ENCODE assay signal across 9 cellular contexts in the genomic region with DNA sequence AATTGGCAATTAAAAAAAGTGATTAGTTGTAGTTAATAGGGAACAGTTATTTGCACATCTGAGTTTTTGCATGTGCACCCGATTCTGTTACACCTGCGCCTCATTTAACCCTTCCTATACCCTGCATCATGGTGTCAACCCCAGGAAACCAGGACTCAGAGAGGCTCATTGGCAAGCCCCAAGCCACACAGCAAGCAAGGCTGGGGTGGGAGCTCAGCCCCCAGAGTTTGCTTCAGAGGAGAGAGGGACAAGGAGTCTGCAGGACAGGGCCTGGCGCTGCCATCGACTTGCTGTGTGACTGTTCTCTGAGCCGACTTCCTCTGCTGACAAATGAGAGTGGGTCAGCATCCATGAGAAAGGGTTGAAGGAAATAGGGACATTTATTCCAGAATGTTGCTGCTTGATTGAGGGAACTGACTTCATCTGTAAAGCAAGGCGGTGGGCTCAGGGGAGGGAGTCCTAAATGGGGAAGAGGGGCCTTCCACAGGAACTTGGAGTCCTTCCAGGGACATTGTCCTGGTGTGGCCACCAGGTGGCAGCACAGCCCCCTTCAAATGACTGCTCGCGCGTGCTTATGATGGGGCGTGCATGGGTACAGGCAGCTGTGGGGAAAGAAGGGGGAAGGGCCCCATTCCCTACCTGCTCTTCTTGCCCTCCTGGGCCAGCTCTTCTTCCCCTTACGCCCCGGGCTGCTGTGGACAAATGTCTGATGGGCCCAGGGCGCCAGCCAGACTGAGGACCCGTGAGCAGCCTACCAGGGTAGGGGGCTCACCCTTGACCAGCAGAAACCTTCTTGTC. TPM values are rescaled to one million over a fixed set of nuclear protein-coding genes. Genes with fewer than 3 reads are reported as not detected.
DNase-seq lines count a peak whose midpoint lies in the region; ATAC-seq and TF ChIP-seq lines count a peak whose summit lies in the region.
"Had no signal": no experiment of that assay in that cellular context is flagged by ENCODE, and none has a peak within 500 bp of the region (broad histone marks: within the 10 kb centered on the region; RNA-seq: fewer than 3 reads in every experiment).

No MANE protein-coding gene starts in this region.

- DNase-seq in D341Med (ENCODE audit: low spot score): peak; percentile 79
- DNase-seq in LoVo (ENCODE audit: low spot score): peak; percentile 62
- no peak for DNase-seq in RWPE2 (ENCODE audit: low spot score)
- DNase-seq in fibroblast of villous mesenchyme (ENCODE audit: low read depth): peak; percentile 69
- peak; percentile 18 for DNase-seq in occipital lobe (lab: John Stamatoyannopoulos, UW)
- DNase-seq in thyroid gland: peak; percentile 69 to 70

- H3K4me3 Mint-ChIP-seq in activated T-helper 17 cell treated with anti-CD3 and anti-CD28 coated beads, Interleukin-2, amount 50 U/mL, for 72 hours: no peak overlapping the region

- intact Hi-C loops in thyroid gland (cut with DNase I): loop anchor here (5.0 kb wide), 2 partner anchors 143 to 213 kb away; a partner anchor contains a TSS

- H3K4me3 ChIP-seq in RWPE2 (ENCODE audit: severe bottlenecking) (no peak overlapping the region), fibroblast of villous mesenchyme (ENCODE audit: low read depth, low read length) (no peak overlapping the region), thyroid gland (replicated peaks in 1 of 3) (no peak overlapping the region)
- H3K4me3 ChIP-seq: SK-N-MC had no signal

- H3K9me3 ChIP-seq in RWPE2 (ENCODE audit: severe bottlenecking) (no peaks in the 10 kb centered on the region), thyroid gland (no peaks in the 10 kb centered on the region)

- no peaks in the 10 kb centered on the region for H3K36me3 Mint-ChIP-seq in activated T-helper 17 cell treated with anti-CD3 and anti-CD28 coated beads, Interleukin-2, amount 50 U/mL, for 72 hours (ENCODE audit: low read depth)

- TF ChIP-seq CTCF in RWPE2 (IDR thresholded peaks at IDR 0.05; ENCODE audit: poor library complexity, severe bottlenecking): peak; percentile 83
- peak; percentile 83 for TF ChIP-seq CTCF in fibroblast of villous mesenchyme (IDR thresholded peaks at IDR 0.05; ENCODE audit: insufficient read depth, low read depth, low read length)
- TF ChIP-seq CTCF in thyroid gland (IDR thresholded peaks at IDR 0.05): peak; percentile 85 to 95 (median 90)

- H3K36me3 ChIP-seq in RWPE2 (ENCODE audit: low read depth): no peaks in the 10 kb centered on the region
- H3K36me3 ChIP-seq in thyroid gland: no peaks in the 10 kb centered on the region

- ATAC-seq in RWPE2 (ENCODE audit: low read depth) (peak; percentile 22; the same call in 1 of the 3 replicates), HG03469 (IDR thresholded peaks at IDR 0.05; ENCODE audit: unreplicated experiment) (no peak)
- peak; percentile 68 for ATAC-seq in activated T-helper 17 cell treated with anti-CD3 and anti-CD28 coated beads, Interleukin-2, amount 50 U/mL, for 72 hours (replicated peaks)

- H3K27me3 Mint-ChIP-seq in activated T-helper 17 cell treated with anti-CD3 and anti-CD28 coated beads, Interleukin-2, amount 50 U/mL, for 72 hours: no peaks in the 10 kb centered on the region

- H3K27ac ChIP-seq in RWPE2 (ENCODE audit: poor library complexity, severe bottlenecking): no peak overlapping the region
- H3K27ac ChIP-seq in thyroid gland: no peak overlapping the region
- H3K27ac ChIP-seq: SK-N-MC had no signal

- H3K4me1 Mint-ChIP-seq in activated T-helper 17 cell treated with anti-CD3 and anti-CD28 coated beads, Interleukin-2, amount 50 U/mL, for 72 hours: no peaks in the 10 kb centered on the region

- no peaks in the 10 kb centered on the region for H3K4me1 ChIP-seq in RWPE2 (ENCODE audit: insufficient read depth, poor library complexity, severe bottlenecking)
- H3K4me1 ChIP-seq in thyroid gland: peaks cover 0 to 15% of the 10 kb centered on the region in 2 donors

- H3K27me3 ChIP-seq in RWPE2 (ENCODE audit: insufficient read depth, poor library complexity, severe bottlenecking) (no peaks in the 10 kb centered on the region), thyroid gland (no peaks in the 10 kb centered on the region)

- WGBS in thyroid gland, 2 donors: 31 to 38% methylated on average over 14 of the region's 14 CpGs

- H3K27ac Mint-ChIP-seq in activated T-helper 17 cell treated with anti-CD3 and anti-CD28 coated beads, Interleukin-2, amount 50 U/mL, for 72 hours: no peak overlapping the region

- no peaks in the 10 kb centered on the region for H3K9me3 Mint-ChIP-seq in activated T-helper 17 cell treated with anti-CD3 and anti-CD28 coated beads, Interleukin-2, amount 50 U/mL, for 72 hours

- TF ChIP-seq POLR2A in thyroid gland (IDR thresholded peaks at IDR 0.05): no peak

RNA-seq across cellular contexts. Expression of a gene that starts 51.6 kb away (rescaled TPM):
- 1 to 10 TPM; 2.4 to 3.3 TPM for total RNA-seq in activated T-helper 17 cell treated with anti-CD3 and anti-CD28 coated beads, Interleukin-2, amount 50 U/mL, for 72 hours
- total RNA-seq in fibroblast of villous mesenchyme: 1.3 TPM in 2 replicates
- total RNA-seq in occipital lobe: 5.6 TPM
- total RNA-seq in thyroid gland: 1 to 10 TPM; 1.1 to 6.0 (median 2.8) TPM
